ENCODE assay signal across 1 cellular context in the genomic region with DNA sequence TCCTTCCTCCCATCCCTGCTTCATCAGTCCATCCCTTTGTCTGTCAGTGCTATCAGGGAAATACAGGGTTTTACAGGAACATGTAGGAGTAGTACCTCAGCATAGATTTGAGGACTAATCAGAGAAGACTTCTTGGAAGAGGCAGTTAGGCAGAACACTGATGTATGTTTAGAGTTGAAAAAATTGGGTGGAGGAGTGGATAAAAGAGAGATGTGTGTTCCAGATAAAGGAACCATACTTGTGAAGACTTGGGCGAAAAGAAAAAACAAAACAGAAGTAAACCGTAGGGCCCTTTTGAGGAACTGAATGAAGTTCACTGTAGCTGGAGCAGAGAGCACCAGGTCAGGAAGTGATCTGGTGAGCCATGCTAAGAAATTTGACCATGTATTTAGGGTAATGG.
TF ChIP-seq lines count a peak whose summit lies in the region.

No MANE protein-coding gene starts in this region.

TF ChIP-seq in K562, 482 proteins besides CTCF, POLR2A, EP300 and RAD21 (continued from another document and continues in another):
- TF ChIP-seq, protein P1, sequence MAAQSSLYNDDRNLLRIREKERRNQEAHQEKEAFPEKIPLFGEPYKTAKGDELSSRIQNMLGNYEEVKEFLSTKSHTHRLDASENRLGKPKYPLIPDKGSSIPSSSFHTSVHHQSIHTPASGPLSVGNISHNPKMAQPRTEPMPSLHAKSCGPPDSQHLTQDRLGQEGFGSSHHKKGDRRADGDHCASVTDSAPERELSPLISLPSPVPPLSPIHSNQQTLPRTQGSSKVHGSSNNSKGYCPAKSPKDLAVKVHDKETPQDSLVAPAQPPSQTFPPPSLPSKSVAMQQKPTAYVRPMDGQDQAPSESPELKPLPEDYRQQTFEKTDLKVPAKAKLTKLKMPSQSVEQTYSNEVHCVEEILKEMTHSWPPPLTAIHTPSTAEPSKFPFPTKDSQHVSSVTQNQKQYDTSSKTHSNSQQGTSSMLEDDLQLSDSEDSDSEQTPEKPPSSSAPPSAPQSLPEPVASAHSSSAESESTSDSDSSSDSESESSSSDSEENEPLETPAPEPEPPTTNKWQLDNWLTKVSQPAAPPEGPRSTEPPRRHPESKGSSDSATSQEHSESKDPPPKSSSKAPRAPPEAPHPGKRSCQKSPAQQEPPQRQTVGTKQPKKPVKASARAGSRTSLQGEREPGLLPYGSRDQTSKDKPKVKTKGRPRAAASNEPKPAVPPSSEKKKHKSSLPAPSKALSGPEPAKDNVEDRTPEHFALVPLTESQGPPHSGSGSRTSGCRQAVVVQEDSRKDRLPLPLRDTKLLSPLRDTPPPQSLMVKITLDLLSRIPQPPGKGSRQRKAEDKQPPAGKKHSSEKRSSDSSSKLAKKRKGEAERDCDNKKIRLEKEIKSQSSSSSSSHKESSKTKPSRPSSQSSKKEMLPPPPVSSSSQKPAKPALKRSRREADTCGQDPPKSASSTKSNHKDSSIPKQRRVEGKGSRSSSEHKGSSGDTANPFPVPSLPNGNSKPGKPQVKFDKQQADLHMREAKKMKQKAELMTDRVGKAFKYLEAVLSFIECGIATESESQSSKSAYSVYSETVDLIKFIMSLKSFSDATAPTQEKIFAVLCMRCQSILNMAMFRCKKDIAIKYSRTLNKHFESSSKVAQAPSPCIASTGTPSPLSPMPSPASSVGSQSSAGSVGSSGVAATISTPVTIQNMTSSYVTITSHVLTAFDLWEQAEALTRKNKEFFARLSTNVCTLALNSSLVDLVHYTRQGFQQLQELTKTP (IDR thresholded peaks at IDR 0.05; ENCODE audit: low read depth in 1 of 2, partially characterized antibody in 2 of 2): no peak
- TF ChIP-seq, protein P2, sequence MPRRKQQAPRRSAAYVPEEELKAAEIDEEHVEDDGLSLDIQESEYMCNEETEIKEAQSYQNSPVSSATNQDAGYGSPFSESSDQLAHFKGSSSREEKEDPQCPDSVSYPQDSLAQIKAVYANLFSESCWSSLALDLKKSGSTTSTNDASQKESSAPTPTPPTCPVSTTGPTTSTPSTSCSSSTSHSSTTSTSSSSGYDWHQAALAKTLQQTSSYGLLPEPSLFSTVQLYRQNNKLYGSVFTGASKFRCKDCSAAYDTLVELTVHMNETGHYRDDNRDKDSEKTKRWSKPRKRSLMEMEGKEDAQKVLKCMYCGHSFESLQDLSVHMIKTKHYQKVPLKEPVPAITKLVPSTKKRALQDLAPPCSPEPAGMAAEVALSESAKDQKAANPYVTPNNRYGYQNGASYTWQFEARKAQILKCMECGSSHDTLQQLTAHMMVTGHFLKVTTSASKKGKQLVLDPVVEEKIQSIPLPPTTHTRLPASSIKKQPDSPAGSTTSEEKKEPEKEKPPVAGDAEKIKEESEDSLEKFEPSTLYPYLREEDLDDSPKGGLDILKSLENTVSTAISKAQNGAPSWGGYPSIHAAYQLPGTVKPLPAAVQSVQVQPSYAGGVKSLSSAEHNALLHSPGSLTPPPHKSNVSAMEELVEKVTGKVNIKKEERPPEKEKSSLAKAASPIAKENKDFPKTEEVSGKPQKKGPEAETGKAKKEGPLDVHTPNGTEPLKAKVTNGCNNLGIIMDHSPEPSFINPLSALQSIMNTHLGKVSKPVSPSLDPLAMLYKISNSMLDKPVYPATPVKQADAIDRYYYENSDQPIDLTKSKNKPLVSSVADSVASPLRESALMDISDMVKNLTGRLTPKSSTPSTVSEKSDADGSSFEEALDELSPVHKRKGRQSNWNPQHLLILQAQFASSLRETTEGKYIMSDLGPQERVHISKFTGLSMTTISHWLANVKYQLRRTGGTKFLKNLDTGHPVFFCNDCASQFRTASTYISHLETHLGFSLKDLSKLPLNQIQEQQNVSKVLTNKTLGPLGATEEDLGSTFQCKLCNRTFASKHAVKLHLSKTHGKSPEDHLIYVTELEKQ (CRISPR knock-in tag; IDR thresholded peaks at IDR 0.05): no peak
- TF ChIP-seq, protein P3, sequence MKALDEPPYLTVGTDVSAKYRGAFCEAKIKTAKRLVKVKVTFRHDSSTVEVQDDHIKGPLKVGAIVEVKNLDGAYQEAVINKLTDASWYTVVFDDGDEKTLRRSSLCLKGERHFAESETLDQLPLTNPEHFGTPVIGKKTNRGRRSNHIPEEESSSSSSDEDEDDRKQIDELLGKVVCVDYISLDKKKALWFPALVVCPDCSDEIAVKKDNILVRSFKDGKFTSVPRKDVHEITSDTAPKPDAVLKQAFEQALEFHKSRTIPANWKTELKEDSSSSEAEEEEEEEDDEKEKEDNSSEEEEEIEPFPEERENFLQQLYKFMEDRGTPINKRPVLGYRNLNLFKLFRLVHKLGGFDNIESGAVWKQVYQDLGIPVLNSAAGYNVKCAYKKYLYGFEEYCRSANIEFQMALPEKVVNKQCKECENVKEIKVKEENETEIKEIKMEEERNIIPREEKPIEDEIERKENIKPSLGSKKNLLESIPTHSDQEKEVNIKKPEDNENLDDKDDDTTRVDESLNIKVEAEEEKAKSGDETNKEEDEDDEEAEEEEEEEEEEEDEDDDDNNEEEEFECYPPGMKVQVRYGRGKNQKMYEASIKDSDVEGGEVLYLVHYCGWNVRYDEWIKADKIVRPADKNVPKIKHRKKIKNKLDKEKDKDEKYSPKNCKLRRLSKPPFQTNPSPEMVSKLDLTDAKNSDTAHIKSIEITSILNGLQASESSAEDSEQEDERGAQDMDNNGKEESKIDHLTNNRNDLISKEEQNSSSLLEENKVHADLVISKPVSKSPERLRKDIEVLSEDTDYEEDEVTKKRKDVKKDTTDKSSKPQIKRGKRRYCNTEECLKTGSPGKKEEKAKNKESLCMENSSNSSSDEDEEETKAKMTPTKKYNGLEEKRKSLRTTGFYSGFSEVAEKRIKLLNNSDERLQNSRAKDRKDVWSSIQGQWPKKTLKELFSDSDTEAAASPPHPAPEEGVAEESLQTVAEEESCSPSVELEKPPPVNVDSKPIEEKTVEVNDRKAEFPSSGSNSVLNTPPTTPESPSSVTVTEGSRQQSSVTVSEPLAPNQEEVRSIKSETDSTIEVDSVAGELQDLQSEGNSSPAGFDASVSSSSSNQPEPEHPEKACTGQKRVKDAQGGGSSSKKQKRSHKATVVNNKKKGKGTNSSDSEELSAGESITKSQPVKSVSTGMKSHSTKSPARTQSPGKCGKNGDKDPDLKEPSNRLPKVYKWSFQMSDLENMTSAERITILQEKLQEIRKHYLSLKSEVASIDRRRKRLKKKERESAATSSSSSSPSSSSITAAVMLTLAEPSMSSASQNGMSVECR (CRISPR knock-in tag; IDR thresholded peaks at IDR 0.05): no peak
- no peak for TF ChIP-seq RBM14 (IDR thresholded peaks at IDR 0.05; ENCODE audit: borderline replicate concordance, insufficient read depth, low read depth, low read length)
- peak in 1 of 2 experiments; percentile 93; a peak in 2 of 4 replicates for TF ChIP-seq RCOR1 (IDR thresholded peaks at IDR 0.05; ENCODE audit: borderline replicate concordance in 1 of 2, low read depth in 2 of 2, low read length in 2 of 2)
- no peak for TF ChIP-seq KHSRP (IDR thresholded peaks at IDR 0.05)
- no peak for TF ChIP-seq PTBP1 (IDR thresholded peaks at IDR 0.05; ENCODE audit: low read depth, low read length)
- TF ChIP-seq NFIC (IDR thresholded peaks at IDR 0.05): 0 out of 2 replicates have a peak, but pooled peaks have one; percentile 36
- no peak for TF ChIP-seq ZNF586 (CRISPR knock-in tag; conservative IDR thresholded peaks at IDR 0.05)
- TF ChIP-seq HDGF (IDR thresholded peaks at IDR 0.05): no peak
- TF ChIP-seq, protein P4, sequence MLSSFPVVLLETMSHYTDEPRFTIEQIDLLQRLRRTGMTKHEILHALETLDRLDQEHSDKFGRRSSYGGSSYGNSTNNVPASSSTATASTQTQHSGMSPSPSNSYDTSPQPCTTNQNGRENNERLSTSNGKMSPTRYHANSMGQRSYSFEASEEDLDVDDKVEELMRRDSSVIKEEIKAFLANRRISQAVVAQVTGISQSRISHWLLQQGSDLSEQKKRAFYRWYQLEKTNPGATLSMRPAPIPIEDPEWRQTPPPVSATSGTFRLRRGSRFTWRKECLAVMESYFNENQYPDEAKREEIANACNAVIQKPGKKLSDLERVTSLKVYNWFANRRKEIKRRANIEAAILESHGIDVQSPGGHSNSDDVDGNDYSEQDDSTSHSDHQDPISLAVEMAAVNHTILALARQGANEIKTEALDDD (IDR thresholded peaks at IDR 0.05): no peak
- no peak for TF ChIP-seq SMAD4 (CRISPR knock-in tag; conservative IDR thresholded peaks at IDR 0.05)
- no peak for TF ChIP-seq TOE1 (IDR thresholded peaks at IDR 0.05; ENCODE audit: borderline replicate concordance)
- no peak for TF ChIP-seq TOE1 (CRISPR knock-in tag; IDR thresholded peaks at IDR 0.05; ENCODE audit: borderline replicate concordance, low read depth)
- no peak for TF ChIP-seq NR4A1 (CRISPR knock-in tag; IDR thresholded peaks at IDR 0.05)
- TF ChIP-seq NR4A1 (tag; IDR thresholded peaks at IDR 0.05): no peak
- peak; percentile 58; the same call in 1 of the 2 replicates for TF ChIP-seq TEAD4 (IDR thresholded peaks at IDR 0.05; ENCODE audit: low read length)
- no peak for TF ChIP-seq TEAD4 (CRISPR knock-in tag; IDR thresholded peaks at IDR 0.05; ENCODE audit: borderline replicate concordance)
- TF ChIP-seq STAT5A (IDR thresholded peaks at IDR 0.05; ENCODE audit: borderline replicate concordance, low read length): peak; percentile 33; the same call in 1 of the 2 replicates
- TF ChIP-seq, protein P5, sequence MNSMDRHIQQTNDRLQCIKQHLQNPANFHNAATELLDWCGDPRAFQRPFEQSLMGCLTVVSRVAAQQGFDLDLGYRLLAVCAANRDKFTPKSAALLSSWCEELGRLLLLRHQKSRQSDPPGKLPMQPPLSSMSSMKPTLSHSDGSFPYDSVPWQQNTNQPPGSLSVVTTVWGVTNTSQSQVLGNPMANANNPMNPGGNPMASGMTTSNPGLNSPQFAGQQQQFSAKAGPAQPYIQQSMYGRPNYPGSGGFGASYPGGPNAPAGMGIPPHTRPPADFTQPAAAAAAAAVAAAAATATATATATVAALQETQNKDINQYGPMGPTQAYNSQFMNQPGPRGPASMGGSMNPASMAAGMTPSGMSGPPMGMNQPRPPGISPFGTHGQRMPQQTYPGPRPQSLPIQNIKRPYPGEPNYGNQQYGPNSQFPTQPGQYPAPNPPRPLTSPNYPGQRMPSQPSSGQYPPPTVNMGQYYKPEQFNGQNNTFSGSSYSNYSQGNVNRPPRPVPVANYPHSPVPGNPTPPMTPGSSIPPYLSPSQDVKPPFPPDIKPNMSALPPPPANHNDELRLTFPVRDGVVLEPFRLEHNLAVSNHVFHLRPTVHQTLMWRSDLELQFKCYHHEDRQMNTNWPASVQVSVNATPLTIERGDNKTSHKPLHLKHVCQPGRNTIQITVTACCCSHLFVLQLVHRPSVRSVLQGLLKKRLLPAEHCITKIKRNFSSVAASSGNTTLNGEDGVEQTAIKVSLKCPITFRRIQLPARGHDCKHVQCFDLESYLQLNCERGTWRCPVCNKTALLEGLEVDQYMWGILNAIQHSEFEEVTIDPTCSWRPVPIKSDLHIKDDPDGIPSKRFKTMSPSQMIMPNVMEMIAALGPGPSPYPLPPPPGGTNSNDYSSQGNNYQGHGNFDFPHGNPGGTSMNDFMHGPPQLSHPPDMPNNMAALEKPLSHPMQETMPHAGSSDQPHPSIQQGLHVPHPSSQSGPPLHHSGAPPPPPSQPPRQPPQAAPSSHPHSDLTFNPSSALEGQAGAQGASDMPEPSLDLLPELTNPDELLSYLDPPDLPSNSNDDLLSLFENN (IDR thresholded peaks at IDR 0.05; ENCODE audit: low read depth in 2 of 2, low read length in 2 of 2): no peak
- peak; percentile 80 for TF ChIP-seq BCOR (IDR thresholded peaks at IDR 0.05)
- TF ChIP-seq COPS2 (conservative IDR thresholded peaks at IDR 0.05): no peak
- TF ChIP-seq, protein P6, sequence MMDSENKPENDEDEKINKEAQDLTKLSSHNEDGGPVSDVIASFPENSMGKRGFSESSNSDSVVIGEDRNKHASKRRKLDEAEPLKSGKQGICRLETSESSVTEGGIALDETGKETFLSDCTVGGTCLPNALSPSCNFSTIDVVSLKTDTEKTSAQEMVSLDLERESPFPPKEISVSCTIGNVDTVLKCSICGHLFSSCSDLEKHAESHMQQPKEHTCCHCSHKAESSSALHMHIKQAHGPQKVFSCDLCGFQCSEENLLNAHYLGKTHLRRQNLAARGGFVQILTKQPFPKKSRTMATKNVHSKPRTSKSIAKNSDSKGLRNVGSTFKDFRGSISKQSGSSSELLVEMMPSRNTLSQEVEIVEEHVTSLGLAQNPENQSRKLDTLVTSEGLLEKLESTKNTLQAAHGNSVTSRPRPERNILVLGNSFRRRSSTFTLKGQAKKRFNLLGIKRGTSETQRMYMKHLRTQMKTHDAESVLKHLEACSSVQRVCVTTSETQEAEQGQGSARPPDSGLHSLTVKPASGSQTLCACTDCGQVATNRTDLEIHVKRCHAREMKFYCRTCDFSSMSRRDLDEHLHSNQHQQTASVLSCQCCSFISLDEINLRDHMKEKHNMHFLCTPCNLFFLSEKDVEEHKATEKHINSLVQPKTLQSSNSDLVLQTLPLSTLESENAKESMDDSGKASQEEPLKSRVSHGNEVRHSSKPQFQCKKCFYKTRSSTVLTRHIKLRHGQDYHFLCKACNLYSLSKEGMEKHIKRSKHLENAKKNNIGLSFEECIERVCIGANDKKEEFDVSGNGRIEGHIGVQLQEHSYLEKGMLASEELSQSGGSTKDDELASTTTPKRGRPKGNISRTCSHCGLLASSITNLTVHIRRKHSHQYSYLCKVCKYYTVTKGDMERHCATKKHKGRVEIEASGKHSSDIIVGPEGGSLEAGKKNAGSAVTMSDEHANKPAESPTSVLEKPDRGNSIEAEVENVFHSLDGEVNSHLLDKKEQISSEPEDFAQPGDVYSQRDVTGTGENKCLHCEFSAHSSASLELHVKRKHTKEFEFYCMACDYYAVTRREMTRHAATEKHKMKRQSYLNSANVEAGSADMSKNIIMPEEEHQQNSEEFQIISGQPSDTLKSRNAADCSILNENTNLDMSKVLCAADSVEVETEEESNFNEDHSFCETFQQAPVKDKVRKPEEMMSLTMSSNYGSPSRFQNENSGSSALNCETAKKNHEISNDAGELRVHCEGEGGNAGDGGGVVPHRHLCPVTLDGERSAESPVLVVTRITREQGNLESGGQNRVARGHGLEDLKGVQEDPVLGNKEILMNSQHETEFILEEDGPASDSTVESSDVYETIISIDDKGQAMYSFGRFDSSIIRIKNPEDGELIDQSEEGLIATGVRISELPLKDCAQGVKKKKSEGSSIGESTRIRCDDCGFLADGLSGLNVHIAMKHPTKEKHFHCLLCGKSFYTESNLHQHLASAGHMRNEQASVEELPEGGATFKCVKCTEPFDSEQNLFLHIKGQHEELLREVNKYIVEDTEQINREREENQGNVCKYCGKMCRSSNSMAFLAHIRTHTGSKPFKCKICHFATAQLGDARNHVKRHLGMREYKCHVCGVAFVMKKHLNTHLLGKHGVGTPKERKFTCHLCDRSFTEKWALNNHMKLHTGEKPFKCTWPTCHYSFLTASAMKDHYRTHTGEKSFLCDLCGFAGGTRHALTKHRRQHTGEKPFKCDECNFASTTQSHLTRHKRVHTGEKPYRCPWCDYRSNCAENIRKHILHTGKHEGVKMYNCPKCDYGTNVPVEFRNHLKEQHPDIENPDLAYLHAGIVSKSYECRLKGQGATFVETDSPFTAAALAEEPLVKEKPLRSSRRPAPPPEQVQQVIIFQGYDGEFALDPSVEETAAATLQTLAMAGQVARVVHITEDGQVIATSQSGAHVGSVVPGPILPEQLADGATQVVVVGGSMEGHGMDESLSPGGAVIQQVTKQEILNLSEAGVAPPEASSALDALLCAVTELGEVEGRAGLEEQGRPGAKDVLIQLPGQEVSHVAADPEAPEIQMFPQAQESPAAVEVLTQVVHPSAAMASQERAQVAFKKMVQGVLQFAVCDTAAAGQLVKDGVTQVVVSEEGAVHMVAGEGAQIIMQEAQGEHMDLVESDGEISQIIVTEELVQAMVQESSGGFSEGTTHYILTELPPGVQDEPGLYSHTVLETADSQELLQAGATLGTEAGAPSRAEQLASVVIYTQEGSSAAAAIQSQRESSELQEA (IDR thresholded peaks at IDR 0.05; ENCODE audit: low read depth): no peak
- TF ChIP-seq DNMT1 (IDR thresholded peaks at IDR 0.05): no peak
- no peak for TF ChIP-seq NFXL1 (CRISPR knock-in tag; IDR thresholded peaks at IDR 0.05)
